ENCODE assay signal across 2 cellular contexts in genomic region chr22:32177221-32177765, GRCh38.
A peak's percentile ranks its signal among the peaks of the same experiment; 100 is the strongest.
TF ChIP-seq lines count a peak whose summit lies in the region.

No MANE protein-coding gene starts in this region.

TF ChIP-seq in GM23338, 12 proteins besides CTCF, POLR2A, EP300 and RAD21:
- peak; percentile 77 for TF ChIP-seq REST (IDR thresholded peaks at IDR 0.05; ENCODE audit: unreplicated experiment)
- TF ChIP-seq EZH2phosphoT487 (IDR thresholded peaks at IDR 0.05; ENCODE audit: unreplicated experiment): no peak
- TF ChIP-seq NANOG (IDR thresholded peaks at IDR 0.05; ENCODE audit: borderline replicate concordance): no peak
- TF ChIP-seq JUNB (IDR thresholded peaks at IDR 0.05; ENCODE audit: unreplicated experiment): no peak
- no peak for TF ChIP-seq ZNF114 (CRISPR knock-in tag; IDR thresholded peaks at IDR 0.05)
- no peak for TF ChIP-seq CREB1 (CRISPR knock-in tag; IDR thresholded peaks at IDR 0.05; ENCODE audit: low read depth)
- TF ChIP-seq ZNF462 (CRISPR knock-in tag; IDR thresholded peaks at IDR 0.05): no peak
- TF ChIP-seq POLR2AphosphoS5 (IDR thresholded peaks at IDR 0.05; ENCODE audit: low read depth): no peak

TF ChIP-seq in PFSK-1, 5 proteins besides CTCF, POLR2A, EP300 and RAD21 (continued from another document):
- TF ChIP-seq REST (IDR thresholded peaks at IDR 0.05; ENCODE audit: insufficient read depth in 1 of 2, low read depth in 2 of 2, low read length in 2 of 2): peak; percentile 68 to 89; a peak in 3 of 4 replicates
TF ChIP-seq in PFSK-1: peak in this region for 1.
